Comparison of ENCODE assay signal across 25 cellular contexts in the genomic region with DNA sequence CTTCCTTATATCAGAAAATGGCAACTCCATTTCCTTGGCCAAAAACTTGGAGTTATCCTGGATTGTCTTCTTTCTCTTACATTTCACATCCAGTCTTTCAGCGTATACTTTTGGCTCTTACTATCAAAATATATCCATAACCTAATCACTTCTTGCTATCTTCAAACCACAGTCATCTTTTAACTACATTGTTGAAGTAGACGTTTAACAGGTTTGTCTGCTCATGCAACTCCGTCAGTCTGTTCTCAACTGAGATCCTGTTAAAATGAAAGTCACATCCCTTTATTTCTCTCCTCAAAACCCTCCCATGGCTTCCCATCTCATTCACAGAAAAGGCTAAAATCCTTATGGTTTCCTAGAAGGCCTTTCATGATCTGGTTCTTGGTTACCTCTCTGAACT. TPM values are rescaled to one million over a fixed set of nuclear protein-coding genes. Genes with fewer than 3 reads are reported as not detected.
DNase-seq lines count a peak whose midpoint lies in the region; ATAC-seq lines count a peak whose summit lies in the region.
"Had no signal": no experiment of that assay in that cellular context is flagged by ENCODE, and none has a peak within 500 bp of the region (broad histone marks: within the 10 kb centered on the region; RNA-seq: fewer than 3 reads in every experiment).

No MANE protein-coding gene starts in this region.

- ATAC-seq in natural killer cell treated with Interleukin-12 subunit alpha and Interleukin-12 subunit beta and Interleukin-15 and Interleukin-18, amount 100 ng/mL, for 72 hours, result no peak
- ATAC-seq in HG03469 (IDR thresholded peaks at IDR 0.05; ENCODE audit: unreplicated experiment) (no peak), GM21447 (IDR thresholded peaks at IDR 0.05; ENCODE audit: unreplicated experiment) (no peak)
- ATAC-seq: A549, HCT116, Right ventricle myocardium inferior, SK-N-SH treated with all-trans-retinoic acid at 6 μM for 48 hours had no signal

- no peaks in the 10 kb centered on the region for H3K9me3 Mint-ChIP-seq in dendritic cell treated with granulocyte-macrophage colony-stimulating factor and Interleukin-4, amounts not matched to agents 40 ng/mL and 50 ng/mL, for 4 days
- H3K9me3 Mint-ChIP-seq in natural killer cell treated with Interleukin-12 subunit alpha and Interleukin-12 subunit beta and Interleukin-15 and Interleukin-18, amount 100 ng/mL, for 72 hours, result no peaks in the 10 kb centered on the region
- H3K9me3 Mint-ChIP-seq: CD4-positive, alpha-beta memory T cell had no signal

- H3K36me3 Mint-ChIP-seq in dendritic cell treated with granulocyte-macrophage colony-stimulating factor and Interleukin-4, amounts not matched to agents 40 ng/mL and 50 ng/mL, for 4 days (ENCODE audit: low read depth), result peaks cover 78% of the 10 kb centered on the region
- H3K36me3 Mint-ChIP-seq in natural killer cell treated with Interleukin-12 subunit alpha and Interleukin-12 subunit beta and Interleukin-15 and Interleukin-18, amount 100 ng/mL, for 72 hours, result peaks cover 7% of the 10 kb centered on the region

- H3K4me3 Mint-ChIP-seq in dendritic cell treated with granulocyte-macrophage colony-stimulating factor and Interleukin-4, amounts not matched to agents 40 ng/mL and 50 ng/mL, for 4 days, result no peak overlapping the region
- H3K4me3 Mint-ChIP-seq in natural killer cell treated with Interleukin-12 subunit alpha and Interleukin-12 subunit beta and Interleukin-15 and Interleukin-18, amount 100 ng/mL, for 72 hours, result peak overlapping the region; percentile 38
- H3K4me3 Mint-ChIP-seq: CD4-positive, alpha-beta memory T cell had no signal

- no peaks in the 10 kb centered on the region for H3K27me3 Mint-ChIP-seq in dendritic cell treated with granulocyte-macrophage colony-stimulating factor and Interleukin-4, amounts not matched to agents 40 ng/mL and 50 ng/mL, for 4 days
- no peaks in the 10 kb centered on the region for H3K27me3 Mint-ChIP-seq in natural killer cell treated with Interleukin-12 subunit alpha and Interleukin-12 subunit beta and Interleukin-15 and Interleukin-18, amount 100 ng/mL, for 72 hours
- H3K27me3 Mint-ChIP-seq: CD4-positive, alpha-beta memory T cell had no signal

- peak; percentile 29 for DNase-seq in HT-29 (ENCODE audit: low spot score)
- no peak for DNase-seq in natural killer cell treated with Interleukin-12 subunit alpha and Interleukin-12 subunit beta and Interleukin-15 and Interleukin-18, amount 100 ng/mL, for 72 hours (ENCODE audit: low spot score)
- DNase-seq in DMS 273 treated with DMSO at 0.1 percent for 48 hours (lab: John Stamatoyannopoulos, UW), result no peak
- DNase-seq in activated naive CD4-positive, alpha-beta T cell treated with Interleukin-2 at 50 U/mL for 16 hours, result no peak
- DNase-seq: AML-193; C1 segment of cervical spinal cord; CD4-positive, alpha-beta memory T cell; DMS79 treated with DMSO at 0.1 percent for 48 hours; GF-D8; KBM-7; MV-4-11; NCI-H1105; NCI-H1436 treated with DMSO at 0.1 percent for 48 hours; NCI-H187 treated with DMSO at 0.1 percent for 48 hours; NCI-H2171 treated with DMSO at 0.1 percent for 48 hours; NCI-H524; NCI-H748 treated with DMSO at 0.1 percent for 48 hours; SJCRH30 had no signal

- peak overlapping the region; percentile 51 for H3K27ac Mint-ChIP-seq in dendritic cell treated with granulocyte-macrophage colony-stimulating factor and Interleukin-4, amounts not matched to agents 40 ng/mL and 50 ng/mL, for 4 days
- H3K27ac Mint-ChIP-seq in natural killer cell treated with Interleukin-12 subunit alpha and Interleukin-12 subunit beta and Interleukin-15 and Interleukin-18, amount 100 ng/mL, for 72 hours, result peak overlapping the region; percentile 11 to 48

- H3K4me1 Mint-ChIP-seq in dendritic cell treated with granulocyte-macrophage colony-stimulating factor and Interleukin-4, amounts not matched to agents 40 ng/mL and 50 ng/mL, for 4 days (ENCODE audit: low read depth), result peaks cover 20% of the 10 kb centered on the region
- H3K4me1 Mint-ChIP-seq in natural killer cell treated with Interleukin-12 subunit alpha and Interleukin-12 subunit beta and Interleukin-15 and Interleukin-18, amount 100 ng/mL, for 72 hours (ENCODE audit: low read depth in 2 of 2), result peaks cover 23 to 31% of the 10 kb centered on the region in 2 donors

- intact Hi-C loops in dendritic cell treated with granulocyte-macrophage colony-stimulating factor and Interleukin-4, amounts not matched to agents 40 ng/mL and 50 ng/mL, for 4 days (cut with micrococcal nuclease), result no loop called here

RNA-seq across cellular contexts. Expression of a gene that starts 41.9 kb away (rescaled TPM):
- total RNA-seq in HT-29 (2014; rRNA removed; shearing (Covaris generic)), result 11.9 and 12.1 TPM in 2 replicates
- 10 to 100 TPM; 16.6 to 29.9 TPM for total RNA-seq in natural killer cell treated with Interleukin-12 subunit alpha and Interleukin-12 subunit beta and Interleukin-15 and Interleukin-18, amount 100 ng/mL, for 72 hours
